Comparison of ENCODE assay signal across 10 cellular contexts in the genomic region with DNA sequence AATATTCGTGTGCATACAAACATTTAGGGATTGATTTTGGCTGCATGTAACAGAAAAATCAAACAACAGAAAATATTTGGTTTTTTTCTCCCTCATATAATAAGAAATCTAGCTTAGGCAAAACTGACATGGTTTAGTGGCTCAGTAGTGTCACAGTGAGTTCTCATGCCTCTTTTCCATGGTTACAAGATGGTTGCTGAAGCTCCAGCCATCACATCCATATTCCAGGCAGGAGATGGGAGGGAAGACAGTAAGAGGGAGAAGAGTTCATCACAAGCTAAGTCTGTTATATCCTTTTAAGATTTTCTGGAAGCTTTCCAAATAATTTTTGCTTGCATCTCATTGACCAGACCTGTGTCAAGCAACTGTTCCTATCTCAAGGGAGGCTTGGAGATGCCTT. TPM values are rescaled to one million over a fixed set of nuclear protein-coding genes. Genes with fewer than 3 reads are reported as not detected.
"Had no signal": no experiment of that assay in that cellular context is flagged by ENCODE, and none has a peak within 500 bp of the region (broad histone marks: within the 10 kb centered on the region; RNA-seq: fewer than 3 reads in every experiment).

No MANE protein-coding gene starts in this region.

- DNase-seq: GOT3, H7, H9 had no signal

- H3K9ac ChIP-seq: GM23248 had no signal

- H2AFZ ChIP-seq: GM23248, GM23338 had no signal

- H3K4me3 ChIP-seq: GM23248, GM23338, HAP-1 had no signal

- ATAC-seq: GM23338, HCT116 had no signal

- H3K27ac ChIP-seq: GM23248 had no signal

- H3K4me2 ChIP-seq: GM23338 had no signal

- H3K4me1 ChIP-seq: HAP-1 had no signal

- H3K9me3 ChIP-seq: HAP-1 had no signal

- H3K36me3 ChIP-seq: HAP-1 had no signal

- FAIRE-seq: H1, H54 had no signal

RNA-seq across cellular contexts. Expression of a gene that starts 33.5 kb away (rescaled TPM):
- total RNA-seq: H4 had no signal
- polyA plus RNA-seq: GM23338 had no signal
